Comparison of ENCODE assay signal across 8 cellular contexts in genomic region chr17:82031885-82032627, GRCh38. TPM values are rescaled to one million over a fixed set of nuclear protein-coding genes. Genes with fewer than 3 reads are reported as not detected.
DNase-seq lines count a peak whose midpoint lies in the region; ATAC-seq and TF ChIP-seq lines count a peak whose summit lies in the region.

No MANE protein-coding gene starts in this region.

- CTCF ChIA-PET in PC-3 (lab: Charles Lee): no interaction called here
- CTCF ChIA-PET in mammary epithelial cell (lab: Charles Lee; ENCODE audit: low non-redundant PET): no interaction called here

- dilution Hi-C loops in mammary epithelial cell (cut with HindIII; ENCODE audit: low sequenced_read_pairs): loop anchor here (10.0 kb wide), 3 partner anchors 57 to 303 kb away; partner anchors contain the start of genes ASPSCR1, CSNK1D and SECTM1

- DNase-seq in left cardiac atrium (no peak), left ventricle myocardium superior (no peak), PC-3 (peak; percentile 57), mammary epithelial cell (no peak), mesothelial cell of epicardium (ENCODE audit: low spot score in 2 of 2, unreplicated experiment in 2 of 2) (no peak), NCI-H446 treated with DMSO at 0.1 percent for 48 hours (lab: John Stamatoyannopoulos, UW) (no peak), inferior parietal cortex (ENCODE audit: extremely low spot score) (no peak)
- no peak for DNase-seq in activated CD8-positive, alpha-beta memory T cell treated with anti-CD3 and anti-CD28 coated beads for 24 hours

- no peak overlapping the region for H3K9ac ChIP-seq in PC-3 (ENCODE audit: low read length)
- H3K9ac ChIP-seq in mammary epithelial cell (ENCODE audit: insufficient read depth, low read length): no peak overlapping the region

- intact Hi-C loops in left cardiac atrium (cut with DNase I) (loop anchor here in 1 of 2 donors (2.0 kb wide), 1 partner anchor 123 kb away; no protein-coding TSS in a partner anchor), left ventricle myocardium superior (cut with micrococcal nuclease) (no loop called here), PC-3 (cut with micrococcal nuclease) (no loop called here), mammary epithelial cell (cut with micrococcal nuclease) (no loop called here)

- no peaks in the 10 kb centered on the region for H3K9me3 ChIP-seq in PC-3 (ENCODE audit: low read length)
- H3K9me3 ChIP-seq in mammary epithelial cell (replicated peaks; ENCODE audit: insufficient read depth, low read length): no peaks in the 10 kb centered on the region

- ATAC-seq in left cardiac atrium (peak; percentile 3 to 5), left ventricle myocardium superior (no peak), PC-3 (peak; percentile 47)

- 12% methylated on average over 17 of the region's 59 CpGs for WGBS in mammary epithelial cell (ENCODE audit: low coverage, missing lambda C conversion rate)

- in situ Hi-C loops in mammary epithelial cell (cut with MboI; ENCODE audit: low sequenced_read_pairs in 2 of 2): loop anchor here (5.0 to 25.0 kb wide), 3 partner anchors 125 to 530 kb away; no protein-coding TSS in a partner anchor

- H3K27me3 ChIP-seq in PC-3 (ENCODE audit: low read length) (no peaks in the 10 kb centered on the region), mammary epithelial cell (ENCODE audit: insufficient read depth, low read length) (no peaks in the 10 kb centered on the region)

- peaks cover 7% of the 10 kb centered on the region for H3K36me3 Mint-ChIP-seq in mesothelial cell of epicardium

- H3K4me1 ChIP-seq in PC-3 (ENCODE audit: insufficient read depth, low read length): peaks cover 25% of the 10 kb centered on the region
- peaks cover 27% of the 10 kb centered on the region for H3K4me1 ChIP-seq in mammary epithelial cell (ENCODE audit: insufficient read depth, low read length)

- H2AFZ ChIP-seq in PC-3 (ENCODE audit: low read length): no peak overlapping the region
- H2AFZ ChIP-seq in mammary epithelial cell (ENCODE audit: low read depth, low read length): peak overlapping the region; percentile 72

- no peaks in the 10 kb centered on the region for H3K9me2 ChIP-seq in PC-3 (replicated peaks; ENCODE audit: low read length)

- H3K4me2 ChIP-seq in PC-3 (ENCODE audit: low read length) (peak overlapping the region; percentile 82), mammary epithelial cell (ENCODE audit: insufficient read depth, low read depth, low read length) (peak overlapping the region; percentile 85)

- TF ChIP-seq CTCF in PC-3 (conservative IDR thresholded peaks at IDR 0.05; ENCODE audit: low read depth, low read length) (no peak), mammary epithelial cell (conservative IDR thresholded peaks at IDR 0.05 in 1 of 2, IDR thresholded peaks at IDR 0.05 in 1 of 2; ENCODE audit: extremely low read depth in 1 of 2, insufficient read depth in 1 of 2, low read depth in 1 of 2, low read length in 2 of 2) (no peak), mesothelial cell of epicardium (IDR thresholded peaks at IDR 0.05; ENCODE audit: unreplicated experiment) (no peak)

- H4K20me1 ChIP-seq in PC-3 (ENCODE audit: low read length): peaks cover 8% of the 10 kb centered on the region; the same call in 1 of the 2 replicates
- peaks cover 4% of the 10 kb centered on the region for H4K20me1 ChIP-seq in mammary epithelial cell (ENCODE audit: insufficient read depth, low read length)

- no peaks in the 10 kb centered on the region for H3K9me3 Mint-ChIP-seq in mesothelial cell of epicardium

- peak overlapping the region; percentile 66 for H3K4me3 Mint-ChIP-seq in mesothelial cell of epicardium

- POLR2A ChIA-PET in PC-3 (lab: Charles Lee; ENCODE audit: unreplicated experiment): interaction anchor here (0.6 kb wide), 1 partner anchor 264 kb away, joined by 5 read pairs; no protein-coding TSS in a partner anchor

- no peak overlapping the region for H3K27ac ChIP-seq in PC-3 (ENCODE audit: low read length)
- H3K27ac ChIP-seq in mammary epithelial cell (ENCODE audit: insufficient read depth, low read depth, low read length): no peak overlapping the region

- H3K27ac Mint-ChIP-seq in mesothelial cell of epicardium: no peak overlapping the region

- H3K27me3 Mint-ChIP-seq in mesothelial cell of epicardium (ENCODE audit: low read depth): no peaks in the 10 kb centered on the region

- H3K4me3 ChIP-seq in PC-3 (ENCODE audit: low read length) (peak overlapping the region; percentile 63), mammary epithelial cell (replicated peaks in 1 of 3; ENCODE audit: insufficient read depth in 1 of 3, low read depth in 2 of 3, low read length in 3 of 3) (peak overlapping the region; percentile 38 to 58 (median 41))

- peaks cover 17% of the 10 kb centered on the region for H3K79me2 ChIP-seq in PC-3 (ENCODE audit: low read length)
- peaks cover 6% of the 10 kb centered on the region for H3K79me2 ChIP-seq in mammary epithelial cell (ENCODE audit: insufficient read depth, low read length)

- peaks cover 16% of the 10 kb centered on the region for H3K4me1 Mint-ChIP-seq in mesothelial cell of epicardium

- no TSS peak for BruUV-seq in PC-3 (replicated peaks; lab: Mats Ljungman, UMichigan)
- no TSS peak for BruUV-seq in mammary epithelial cell (replicated peaks; lab: Mats Ljungman, UMichigan)

- H3F3A ChIP-seq in PC-3 (ENCODE audit: low read length, unreplicated experiment): no peaks in the 10 kb centered on the region

- no peaks in the 10 kb centered on the region for H3K36me3 ChIP-seq in PC-3 (ENCODE audit: low read depth, low read length)
- peaks cover 3% of the 10 kb centered on the region for H3K36me3 ChIP-seq in mammary epithelial cell (ENCODE audit: insufficient read depth, low read length)

RNA-seq across cellular contexts. Expression of gene RAC3, which starts 0.6 kb away (rescaled TPM):
- 1 to 10 TPM; 3.8 to 4.2 TPM for total RNA-seq in left cardiac atrium
- 1.8 TPM for total RNA-seq in left ventricle myocardium superior
- 46.8 and 52.2 TPM in 2 replicates for total RNA-seq in PC-3 (2014; rRNA removed)
- 1 to 10 TPM; 6.7 to 8.0 TPM for total RNA-seq in mammary epithelial cell
- polyA plus RNA-seq in mammary epithelial cell: 18.4 TPM
- polyA minus RNA-seq in mammary epithelial cell: 12.0 TPM
- 32.6 to 34.6 TPM (median 33.6 TPM) in 3 replicates for total RNA-seq in mesothelial cell of epicardium

RNA-seq across cellular contexts. Expression of gene DCXR, which starts 5.4 kb away (rescaled TPM):
- total RNA-seq in left cardiac atrium (100 to 1,000 TPM; 132 to 161 TPM), left ventricle myocardium superior (177 TPM), PC-3 (2014; rRNA removed) (135 and 142 TPM in 2 replicates), mammary epithelial cell (10 to 100 TPM; 27.7 to 68.9 TPM), mesothelial cell of epicardium (73.5 to 80.2 TPM (median 77.6 TPM) in 3 replicates)
- 79.0 TPM for polyA plus RNA-seq in mammary epithelial cell
- 52.5 TPM for polyA minus RNA-seq in mammary epithelial cell

RNA-seq across cellular contexts. Expression of gene LRRC45, which starts 9.0 kb away (rescaled TPM):
- total RNA-seq in left cardiac atrium: 1 to 10 TPM; 3.7 to 7.9 TPM
- 6.3 TPM for total RNA-seq in left ventricle myocardium superior
- total RNA-seq in PC-3 (2014; rRNA removed): 71.5 and 90.0 TPM in 2 replicates
- total RNA-seq in mammary epithelial cell: 10 to 100 TPM in 1 of 2 donors, 1 to 10 TPM in 1; 4.5 to 10.9 TPM
- 6.8 TPM for polyA plus RNA-seq in mammary epithelial cell
- 4.7 TPM for polyA minus RNA-seq in mammary epithelial cell
- 16.9 to 18.5 TPM (median 17.9 TPM) in 3 replicates for total RNA-seq in mesothelial cell of epicardium

RNA-seq across cellular contexts. Expression of gene CENPX, which starts 9.4 kb away (rescaled TPM):
- 10 to 100 TPM; 27.2 to 37.2 TPM for total RNA-seq in left cardiac atrium
- 27.0 TPM for total RNA-seq in left ventricle myocardium superior
- total RNA-seq in PC-3 (2014; rRNA removed): 344 and 390 TPM in 2 replicates
- 10 to 100 TPM in 1 of 2 donors, 1 to 10 TPM in 1; 6.8 to 62.8 TPM for total RNA-seq in mammary epithelial cell
- polyA plus RNA-seq in mammary epithelial cell: 102 TPM
- polyA minus RNA-seq in mammary epithelial cell: 9.9 TPM
- total RNA-seq in mesothelial cell of epicardium: 40.0 to 45.5 TPM (median 40.6 TPM) in 3 replicates

RNA-seq across cellular contexts. Expression of gene RFNG, which starts 19.6 kb away (rescaled TPM):
- 10 to 100 TPM; 16.4 to 22.4 TPM for total RNA-seq in left cardiac atrium
- total RNA-seq in left ventricle myocardium superior: 21.8 TPM
- 46.7 and 46.8 TPM in 2 replicates for total RNA-seq in PC-3 (2014; rRNA removed)
- total RNA-seq in mammary epithelial cell: 10 to 100 TPM; 37.7 to 38.2 TPM
- polyA plus RNA-seq in mammary epithelial cell: 13.6 TPM
- polyA minus RNA-seq in mammary epithelial cell: 21.2 TPM
- total RNA-seq in mesothelial cell of epicardium: 53.8 to 57.3 TPM (median 55.6 TPM) in 3 replicates
